13 cellular contexts compared by ENCODE assay signal in genomic region chr12:93825926-93826599, GRCh38.
DNase-seq lines count a peak whose midpoint lies in the region; ATAC-seq and TF ChIP-seq lines count a peak whose summit lies in the region.
"Had no signal": no experiment of that assay in that cellular context is flagged by ENCODE, and none has a peak within 500 bp of the region (broad histone marks: within the 10 kb centered on the region; RNA-seq: fewer than 3 reads in every experiment).

No MANE protein-coding gene starts in this region.

- TF ChIP-seq CTCF in HFFc6 (IDR thresholded peaks at IDR 0.05): no peak
- TF ChIP-seq CTCF in coronary artery (IDR thresholded peaks at IDR 0.05): no peak
- TF ChIP-seq CTCF in thoracic aorta (IDR thresholded peaks at IDR 0.05): no peak

- no peaks in the 10 kb centered on the region for H3K9me3 Mint-ChIP-seq in HFFc6
- H3K9me3 Mint-ChIP-seq: stimulated activated naive CD8-positive, alpha-beta T cell treated with anti-CD3 and anti-CD28 coated beads, Interleukin-15, Interleukin-2, amounts not matched to agents 100 ng/mL and 50 ng/mL, for 24 hours had no signal

- H3K4me1 ChIP-seq in thoracic aorta (ENCODE audit: control insufficient read depth in 1 of 2, low read depth in 2 of 2): peaks cover 13 to 36% of the 10 kb centered on the region in 2 donors

- H3K9me3 ChIP-seq in thoracic aorta: no peaks in the 10 kb centered on the region
- H3K9me3 ChIP-seq: psoas muscle had no signal

- H3K27ac ChIP-seq in coronary artery (peak overlapping the region; percentile 76 to 80), thoracic aorta (peak overlapping the region in 1 of 2 donors; percentile 66)
- H3K27ac ChIP-seq: psoas muscle had no signal

- H3K27me3 ChIP-seq in thoracic aorta (replicated peaks; ENCODE audit: insufficient read depth): no peaks in the 10 kb centered on the region

- H3K27ac Mint-ChIP-seq in HFFc6: no peak overlapping the region; the same call in none of the 2 replicates
- H3K27ac Mint-ChIP-seq: stimulated activated naive CD8-positive, alpha-beta T cell treated with anti-CD3 and anti-CD28 coated beads, Interleukin-15, Interleukin-2, amounts not matched to agents 100 ng/mL and 50 ng/mL, for 24 hours had no signal

- no peaks in the 10 kb centered on the region for H3K36me3 ChIP-seq in thoracic aorta

- intact Hi-C loops in posterior vena cava (cut with DNase I): no loop called here

- H3K4me3 ChIP-seq in coronary artery (peak overlapping the region; percentile 10), thoracic aorta (peak overlapping the region; percentile 42)
- H3K4me3 ChIP-seq: psoas muscle had no signal

- H3K27me3 Mint-ChIP-seq in HFFc6 (ENCODE audit: insufficient read depth): no peaks in the 10 kb centered on the region; the same call in 1 of the 2 replicates
- H3K27me3 Mint-ChIP-seq: stimulated activated naive CD8-positive, alpha-beta T cell treated with anti-CD3 and anti-CD28 coated beads, Interleukin-15, Interleukin-2, amounts not matched to agents 100 ng/mL and 50 ng/mL, for 24 hours had no signal

- no peak overlapping the region; the same call in 1 of the 2 replicates for H3K4me3 Mint-ChIP-seq in HFFc6
- H3K4me3 Mint-ChIP-seq: stimulated activated naive CD8-positive, alpha-beta T cell treated with anti-CD3 and anti-CD28 coated beads, Interleukin-15, Interleukin-2, amounts not matched to agents 100 ng/mL and 50 ng/mL, for 24 hours had no signal

- DNase-seq in HFFc6 (peak; percentile 38), coronary artery (ENCODE audit: low spot score) (no peak), left lobe of liver (ENCODE audit: low spot score) (no peak), thoracic aorta (ENCODE audit: low spot score) (no peak), HPDE6-E6E7 (ENCODE audit: extremely low spot score) (no peak), posterior vena cava (ENCODE audit: low spot score) (no peak), SKM-1 (lab: John Stamatoyannopoulos, UW; ENCODE audit: unreplicated experiment) (no peak)
- DNase-seq in activated CD4-positive, alpha-beta T cell treated with anti-CD3 and anti-CD28 coated beads for 48 hours: no peak
- DNase-seq: anterior cingulate cortex; NCI-H187 treated with DMSO at 0.1 percent for 48 hours; psoas muscle; stimulated activated CD4-positive, alpha-beta T cell treated with anti-CD3 and anti-CD28 coated beads, Interleukin-4, amount 100 ng/mL, for 1 hour had no signal

- ATAC-seq in left lobe of liver (peak; percentile 47), thoracic aorta (ENCODE audit: insufficient number of reproducible peaks, low FRiP score, low read depth) (no peak)

- no peaks in the 10 kb centered on the region; the same call in 1 of the 2 replicates for H3K4me1 Mint-ChIP-seq in HFFc6 (ENCODE audit: low read depth)

- no peaks in the 10 kb centered on the region for H3K36me3 Mint-ChIP-seq in HFFc6 (ENCODE audit: low read depth)
